ENCODE assay signal across 39 cellular contexts in the genomic region with DNA sequence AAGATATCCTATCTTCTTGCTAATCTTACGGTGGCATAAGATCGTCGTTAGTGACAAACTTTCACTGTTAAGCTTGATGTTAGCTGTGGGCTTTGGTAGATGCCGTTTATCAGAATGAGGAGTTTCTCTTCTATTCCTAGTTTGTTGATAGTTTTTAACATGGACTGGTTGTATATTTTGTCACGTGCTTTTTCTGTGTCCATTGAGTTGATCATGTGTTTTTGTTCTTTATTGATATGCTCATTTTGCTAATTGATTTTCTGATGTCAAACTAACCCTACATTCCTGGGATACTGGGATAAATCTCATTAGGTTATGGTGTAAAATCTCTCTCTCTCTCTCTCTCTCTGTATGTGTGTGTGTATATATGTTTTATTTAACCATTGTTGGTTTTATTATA.
"Had no signal": no experiment of that assay in that cellular context is flagged by ENCODE, and none has a peak within 500 bp of the region (broad histone marks: within the 10 kb centered on the region; RNA-seq: fewer than 3 reads in every experiment).

No MANE protein-coding gene starts in this region.

- H3K4me1 ChIP-seq: adrenal gland, ascending aorta, body of pancreas, breast epithelium had no signal

- FAIRE-seq: astrocyte, bronchial epithelial cell had no signal

- H3K9me3 Mint-ChIP-seq: activated naive CD4-positive, alpha-beta T cell treated with anti-CD3 and anti-CD28 coated beads, Interleukin-2, amount 10 ng/mL, durations not matched to agents 7 days and 5 days; activated naive CD4-positive, alpha-beta T cell treated with anti-CD3 and anti-CD28 coated beads, Interleukin-2, amount 50 U/mL, for 24 hours; activated naive CD8-positive, alpha-beta T cell treated with anti-CD3 and anti-CD28 coated beads for 36 hours; activated naive CD8-positive, alpha-beta T cell treated with anti-CD3 and anti-CD28 coated beads, Interleukin-2, amount 10 ng/mL, durations not matched to agents 7 days and 5 days; activated T-cell treated with anti-CD3 and anti-CD28 coated beads, Interleukin-2, amount 50 U/mL, for 72 hours; activated T-helper 1 cell treated with anti-CD3 and anti-CD28 coated beads, Interleukin-12 subunit alpha, Interleukin-12 subunit beta, Interleukin-2, Interleukin-4 antibody, amounts not matched to agents 30 ng/mL and 10 ng/mL and 1 ng/mL, durations not matched to agents 14 hours and 24 hours and 36 hours; activated T-helper 17 cell treated with anti-CD3 and anti-CD28 coated beads, Interleukin-2, amount 50 U/mL, for 72 hours had no signal

- H3K27ac ChIP-seq: adrenal gland, ascending aorta, body of pancreas, brain microvascular endothelial cell, breast epithelium, cardiac muscle cell had no signal

- H3K4me1 Mint-ChIP-seq: activated naive CD4-positive, alpha-beta T cell treated with anti-CD3 and anti-CD28 coated beads, Interleukin-2, amount 10 ng/mL, durations not matched to agents 7 days and 5 days; activated naive CD4-positive, alpha-beta T cell treated with anti-CD3 and anti-CD28 coated beads, Interleukin-2, amount 50 U/mL, for 24 hours; activated naive CD8-positive, alpha-beta T cell treated with anti-CD3 and anti-CD28 coated beads for 36 hours; activated naive CD8-positive, alpha-beta T cell treated with anti-CD3 and anti-CD28 coated beads, Interleukin-2, amount 10 ng/mL, durations not matched to agents 7 days and 5 days; activated naive CD8-positive, alpha-beta T cell treated with anti-CD3 and anti-CD28 coated beads, Interleukin-2, amount 50 U/mL, for 24 hours; activated T-helper 17 cell treated with anti-CD3 and anti-CD28 coated beads, Interleukin-2, amount 50 U/mL, for 72 hours; brain; central memory CD8-positive, alpha-beta T cell had no signal

- H3K9me3 ChIP-seq: adrenal gland, ascending aorta, body of pancreas, breast epithelium had no signal

- ATAC-seq: activated naive CD4-positive, alpha-beta T cell treated with anti-CD3 and anti-CD28 coated beads, Interleukin-2, amount 50 U/mL, for 72 hours; activated naive CD8-positive, alpha-beta T cell treated with anti-CD3 and anti-CD28 coated beads, Interleukin-2, amount 50 U/mL, for 24 hours; activated T-cell treated with anti-CD3 and anti-CD28 coated beads, Interleukin-2, amount 50 U/mL, for 4 hours; activated T-cell treated with anti-CD3 and anti-CD28 coated beads, Interleukin-2, amount 50 U/mL, for 72 hours; activated T-helper 17 cell treated with anti-CD3 and anti-CD28 coated beads, Interleukin-2, amount 50 U/mL, for 72 hours; body of pancreas had no signal

- H3K27me3 ChIP-seq: adrenal gland, ascending aorta, body of pancreas, brain microvascular endothelial cell, breast epithelium, cardiac muscle cell had no signal

- H3K27ac Mint-ChIP-seq: activated naive CD4-positive, alpha-beta T cell treated with anti-CD3 and anti-CD28 coated beads for 36 hours; activated naive CD4-positive, alpha-beta T cell treated with anti-CD3 and anti-CD28 coated beads, Interleukin-2, amount 10 ng/mL, durations not matched to agents 7 days and 5 days; activated naive CD4-positive, alpha-beta T cell treated with anti-CD3 and anti-CD28 coated beads, Interleukin-2, amount 50 U/mL, for 24 hours; activated naive CD4-positive, alpha-beta T cell treated with anti-CD3 and anti-CD28 coated beads, Interleukin-2, amount 50 U/mL, for 72 hours; activated naive CD8-positive, alpha-beta T cell; activated naive CD8-positive, alpha-beta T cell treated with anti-CD3 and anti-CD28 coated beads for 36 hours; activated naive CD8-positive, alpha-beta T cell treated with anti-CD3 and anti-CD28 coated beads, Interleukin-2, amount 10 ng/mL, durations not matched to agents 7 days and 5 days; activated naive CD8-positive, alpha-beta T cell treated with anti-CD3 and anti-CD28 coated beads, Interleukin-2, amount 50 U/mL, for 24 hours; activated T-cell treated with anti-CD3 and anti-CD28 coated beads, Interleukin-2, amount 50 U/mL, for 24 hours; activated T-cell treated with anti-CD3 and anti-CD28 coated beads, Interleukin-2, amount 50 U/mL, for 72 hours; activated T-helper 1 cell treated with anti-CD3 and anti-CD28 coated beads, Interleukin-12 subunit alpha, Interleukin-12 subunit beta, Interleukin-2, Interleukin-4 antibody, amounts not matched to agents 30 ng/mL and 10 ng/mL and 1 ng/mL, durations not matched to agents 14 hours and 24 hours and 36 hours; activated T-helper 17 cell treated with anti-CD3 and anti-CD28 coated beads, Interleukin-2, amount 50 U/mL, for 72 hours; activated T-helper 2 cell treated with anti-CD3 and anti-CD28 coated beads, Interferon-gamma antibody, Interleukin-2, Interleukin-4, amounts not matched to agents 10 μg/mL and 5 μg/mL and 100 μg/mL, durations not matched to agents 14 hours and 24 hours and 36 hours; brain had no signal

- DNase-seq: activated effector memory CD4-positive, alpha-beta T cell treated with anti-CD3 and anti-CD28 coated beads, Interleukin-2, amount 50 U/mL, for 16 hours; activated effector memory CD4-positive, alpha-beta T cell treated with Interleukin-2 at 50 U/mL for 16 hours; activated gamma-delta T cell; activated gamma-delta T cell treated with Interleukin-2 at 50 U/mL for 16 hours; activated naive CD4-positive, alpha-beta T cell; activated naive CD4-positive, alpha-beta T cell treated with anti-CD3 and anti-CD28 coated beads for 36 hours; activated naive CD4-positive, alpha-beta T cell treated with anti-CD3 and anti-CD28 coated beads, Interleukin-2, amount 10 ng/mL, durations not matched to agents 7 days and 5 days; activated naive CD4-positive, alpha-beta T cell treated with anti-CD3 and anti-CD28 coated beads, Interleukin-2, amount 50 U/mL, for 16 hours; activated naive CD4-positive, alpha-beta T cell treated with Interleukin-2 at 50 U/mL for 16 hours; activated naive CD8-positive, alpha-beta T cell treated with anti-CD3 and anti-CD28 coated beads for 36 hours; activated naive CD8-positive, alpha-beta T cell treated with anti-CD3 and anti-CD28 coated beads, Interleukin-2, amount 10 ng/mL, durations not matched to agents 7 days and 5 days; activated naive CD8-positive, alpha-beta T cell treated with anti-CD3 and anti-CD28 coated beads, Interleukin-2, amount 50 U/mL, for 24 hours; activated T-cell treated with anti-CD3 and anti-CD28 coated beads, Interleukin-2, amount 50 U/mL, for 24 hours; activated T-cell treated with anti-CD3 and anti-CD28 coated beads, Interleukin-2, amount 50 U/mL, for 4 hours; activated T-cell treated with anti-CD3 and anti-CD28 coated beads, Interleukin-2, amount 50 U/mL, for 48 hours; activated T-cell treated with anti-CD3 and anti-CD28 coated beads, Interleukin-2, amount 50 U/mL, for 72 hours; adrenal gland; amniotic stem cell; amygdala; anterior cingulate cortex; aorta; body of pancreas; brain microvascular endothelial cell; caudate nucleus; central memory CD4-positive, alpha-beta T cell; cerebellar nuclear complex had no signal

- H3K4me3 Mint-ChIP-seq: activated naive CD4-positive, alpha-beta T cell treated with anti-CD3 and anti-CD28 coated beads for 36 hours; activated naive CD4-positive, alpha-beta T cell treated with anti-CD3 and anti-CD28 coated beads, Interleukin-2, amount 10 ng/mL, durations not matched to agents 7 days and 5 days; activated naive CD4-positive, alpha-beta T cell treated with anti-CD3 and anti-CD28 coated beads, Interleukin-2, amount 50 U/mL, for 24 hours; activated naive CD8-positive, alpha-beta T cell; activated naive CD8-positive, alpha-beta T cell treated with anti-CD3 and anti-CD28 coated beads for 36 hours; activated naive CD8-positive, alpha-beta T cell treated with anti-CD3 and anti-CD28 coated beads, Interleukin-2, amount 10 ng/mL, durations not matched to agents 7 days and 5 days; activated naive CD8-positive, alpha-beta T cell treated with anti-CD3 and anti-CD28 coated beads, Interleukin-2, amount 50 U/mL, for 24 hours; activated T-cell treated with anti-CD3 and anti-CD28 coated beads, Interleukin-2, amount 50 U/mL, for 24 hours; activated T-cell treated with anti-CD3 and anti-CD28 coated beads, Interleukin-2, amount 50 U/mL, for 4 hours; activated T-cell treated with anti-CD3 and anti-CD28 coated beads, Interleukin-2, amount 50 U/mL, for 72 hours; activated T-helper 1 cell treated with anti-CD3 and anti-CD28 coated beads, Interleukin-12 subunit alpha, Interleukin-12 subunit beta, Interleukin-2, Interleukin-4 antibody, amounts not matched to agents 30 ng/mL and 10 ng/mL and 1 ng/mL, durations not matched to agents 14 hours and 24 hours and 36 hours; activated T-helper 17 cell treated with anti-CD3 and anti-CD28 coated beads, Interleukin-2, amount 50 U/mL, for 72 hours; brain; central memory CD8-positive, alpha-beta T cell had no signal

- H3K36me3 Mint-ChIP-seq: activated naive CD4-positive, alpha-beta T cell treated with anti-CD3 and anti-CD28 coated beads, Interleukin-2, amount 10 ng/mL, durations not matched to agents 7 days and 5 days; activated naive CD4-positive, alpha-beta T cell treated with anti-CD3 and anti-CD28 coated beads, Interleukin-2, amount 50 U/mL, for 24 hours; activated naive CD4-positive, alpha-beta T cell treated with anti-CD3 and anti-CD28 coated beads, Interleukin-2, amount 50 U/mL, for 72 hours; activated naive CD8-positive, alpha-beta T cell; activated naive CD8-positive, alpha-beta T cell treated with anti-CD3 and anti-CD28 coated beads for 36 hours; activated naive CD8-positive, alpha-beta T cell treated with anti-CD3 and anti-CD28 coated beads, Interleukin-2, amount 10 ng/mL, durations not matched to agents 7 days and 5 days; brain had no signal

- H3K27me3 Mint-ChIP-seq: activated naive CD4-positive, alpha-beta T cell treated with anti-CD3 and anti-CD28 coated beads, Interleukin-2, amount 10 ng/mL, durations not matched to agents 7 days and 5 days; activated naive CD4-positive, alpha-beta T cell treated with anti-CD3 and anti-CD28 coated beads, Interleukin-2, amount 50 U/mL, for 24 hours; activated naive CD8-positive, alpha-beta T cell; activated naive CD8-positive, alpha-beta T cell treated with anti-CD3 and anti-CD28 coated beads for 36 hours; activated naive CD8-positive, alpha-beta T cell treated with anti-CD3 and anti-CD28 coated beads, Interleukin-2, amount 10 ng/mL, durations not matched to agents 7 days and 5 days; activated naive CD8-positive, alpha-beta T cell treated with anti-CD3 and anti-CD28 coated beads, Interleukin-2, amount 50 U/mL, for 24 hours; activated T-cell treated with anti-CD3 and anti-CD28 coated beads, Interleukin-2, amount 50 U/mL, for 24 hours; activated T-helper 17 cell treated with anti-CD3 and anti-CD28 coated beads, Interleukin-2, amount 50 U/mL, for 72 hours; brain; central memory CD8-positive, alpha-beta T cell had no signal

- H3K4me3 ChIP-seq: adrenal gland, ascending aorta, body of pancreas, breast epithelium, cardiac muscle cell had no signal

- H3K36me3 ChIP-seq: adrenal gland, ascending aorta, brain microvascular endothelial cell, breast epithelium, cardiac muscle cell had no signal
